In the genomic region with DNA sequence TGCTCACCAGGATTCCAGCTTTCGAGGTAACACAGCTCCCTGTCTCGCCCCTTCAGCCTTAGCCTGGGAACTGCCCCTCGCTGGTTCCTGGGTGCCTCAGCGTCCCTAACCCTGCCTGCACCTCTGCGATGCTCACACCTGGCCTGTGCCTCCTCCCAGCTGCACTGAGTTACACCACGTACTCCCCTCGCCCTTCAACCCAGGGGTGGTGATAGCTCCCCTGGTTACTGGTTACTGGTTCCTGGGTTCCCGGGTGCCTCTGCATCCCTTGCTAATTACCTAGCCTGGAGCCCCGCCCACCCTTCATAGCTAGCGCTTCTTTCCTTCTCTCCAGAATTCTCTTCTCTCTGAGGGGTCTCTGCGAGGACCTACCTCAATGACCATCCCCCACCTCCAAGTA, we compare ENCODE assay signal across 3 cellular contexts.
TF ChIP-seq lines count a peak whose summit lies in the region.

No MANE protein-coding gene starts in this region.

TF ChIP-seq in GM23338, 12 proteins besides CTCF, POLR2A, EP300 and RAD21 (continued from another document):
- TF ChIP-seq, protein P1, sequence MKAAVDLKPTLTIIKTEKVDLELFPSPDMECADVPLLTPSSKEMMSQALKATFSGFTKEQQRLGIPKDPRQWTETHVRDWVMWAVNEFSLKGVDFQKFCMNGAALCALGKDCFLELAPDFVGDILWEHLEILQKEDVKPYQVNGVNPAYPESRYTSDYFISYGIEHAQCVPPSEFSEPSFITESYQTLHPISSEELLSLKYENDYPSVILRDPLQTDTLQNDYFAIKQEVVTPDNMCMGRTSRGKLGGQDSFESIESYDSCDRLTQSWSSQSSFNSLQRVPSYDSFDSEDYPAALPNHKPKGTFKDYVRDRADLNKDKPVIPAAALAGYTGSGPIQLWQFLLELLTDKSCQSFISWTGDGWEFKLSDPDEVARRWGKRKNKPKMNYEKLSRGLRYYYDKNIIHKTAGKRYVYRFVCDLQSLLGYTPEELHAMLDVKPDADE (IDR thresholded peaks at IDR 0.05) = no peak

TF ChIP-seq in IMR-90, 13 proteins besides CTCF, POLR2A, EP300 and RAD21:
- TF ChIP-seq MAZ (IDR thresholded peaks at IDR 0.05; ENCODE audit: borderline replicate concordance, low read depth, low read length) (no peak), BHLHE40 (IDR thresholded peaks at IDR 0.05; ENCODE audit: low read depth, low read length) (no peak), CEBPB (IDR thresholded peaks at IDR 0.05; ENCODE audit: low read depth, low read length) (no peak), NFE2L2 (IDR thresholded peaks at IDR 0.05; ENCODE audit: low read depth, low read length) (no peak), MXI1 (IDR thresholded peaks at IDR 0.05; ENCODE audit: borderline replicate concordance, low read depth, low read length) (no peak), FOS (IDR thresholded peaks at IDR 0.05; ENCODE audit: low read depth, low read length) (no peak), RFX5 (IDR thresholded peaks at IDR 0.05; ENCODE audit: low read depth, low read length) (no peak), SMC3 (IDR thresholded peaks at IDR 0.05; ENCODE audit: low read depth, low read length) (no peak), MAFK (IDR thresholded peaks at IDR 0.05; ENCODE audit: low read depth, low read length) (no peak), CHD1 (IDR thresholded peaks at IDR 0.05; ENCODE audit: low read depth, low read length) (no peak), RCOR1 (IDR thresholded peaks at IDR 0.05; ENCODE audit: insufficient replicate concordance, low read length) (no peak)
- TF ChIP-seq, protein P2, sequence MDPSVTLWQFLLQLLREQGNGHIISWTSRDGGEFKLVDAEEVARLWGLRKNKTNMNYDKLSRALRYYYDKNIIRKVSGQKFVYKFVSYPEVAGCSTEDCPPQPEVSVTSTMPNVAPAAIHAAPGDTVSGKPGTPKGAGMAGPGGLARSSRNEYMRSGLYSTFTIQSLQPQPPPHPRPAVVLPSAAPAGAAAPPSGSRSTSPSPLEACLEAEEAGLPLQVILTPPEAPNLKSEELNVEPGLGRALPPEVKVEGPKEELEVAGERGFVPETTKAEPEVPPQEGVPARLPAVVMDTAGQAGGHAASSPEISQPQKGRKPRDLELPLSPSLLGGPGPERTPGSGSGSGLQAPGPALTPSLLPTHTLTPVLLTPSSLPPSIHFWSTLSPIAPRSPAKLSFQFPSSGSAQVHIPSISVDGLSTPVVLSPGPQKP (IDR thresholded peaks at IDR 0.05; ENCODE audit: borderline replicate concordance, low read depth, low read length) = no peak
- TF ChIP-seq, protein P3, sequence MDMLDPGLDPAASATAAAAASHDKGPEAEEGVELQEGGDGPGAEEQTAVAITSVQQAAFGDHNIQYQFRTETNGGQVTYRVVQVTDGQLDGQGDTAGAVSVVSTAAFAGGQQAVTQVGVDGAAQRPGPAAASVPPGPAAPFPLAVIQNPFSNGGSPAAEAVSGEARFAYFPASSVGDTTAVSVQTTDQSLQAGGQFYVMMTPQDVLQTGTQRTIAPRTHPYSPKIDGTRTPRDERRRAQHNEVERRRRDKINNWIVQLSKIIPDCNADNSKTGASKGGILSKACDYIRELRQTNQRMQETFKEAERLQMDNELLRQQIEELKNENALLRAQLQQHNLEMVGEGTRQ (IDR thresholded peaks at IDR 0.05; ENCODE audit: low read depth, low read length) = no peak

TF ChIP-seq in HepG2, 621 proteins besides CTCF, POLR2A, EP300 and RAD21 (continued from another document):
- no peak for TF ChIP-seq ZNF782 (CRISPR knock-in tag; IDR thresholded peaks at IDR 0.05; ENCODE audit: borderline replicate concordance)
- no peak for TF ChIP-seq BRD4 (CRISPR knock-in tag; IDR thresholded peaks at IDR 0.05)
- TF ChIP-seq ASH2L (IDR thresholded peaks at IDR 0.05; ENCODE audit: insufficient read length, low read depth, low read length) = no peak
